ENCODE assay signal across 8 cellular contexts in genomic region chr1:156725683-156726280, GRCh38. TPM values are rescaled to one million over a fixed set of nuclear protein-coding genes. Genes with fewer than 3 reads are reported as not detected.
A peak's percentile ranks its signal among the peaks of the same experiment; 100 is the strongest.
DNase-seq lines count a peak whose midpoint lies in the region; ATAC-seq and TF ChIP-seq lines count a peak whose summit lies in the region.

No MANE protein-coding gene starts in this region.

- H3K27me3 ChIP-seq in ACC112 (ENCODE audit: insufficient read depth, low read length) = no peaks in the 10 kb centered on the region
- H3K27me3 ChIP-seq in fibroblast of lung (ENCODE audit: control insufficient read depth, insufficient read depth, low read length) = no peaks in the 10 kb centered on the region

- POLR2A ChIA-PET in naive thymus-derived CD8-positive, alpha-beta T cell (lab: Charles Lee) = interaction anchor here (0.5 to 5.9 kb wide), 8 partner anchors 15 to 149 kb away, joined by 3 to 48 read pairs (median 18); partner anchors contain the start of genes CRABP2, HDGF, MRPL24 and PRCC

- no peaks in the 10 kb centered on the region for H3K27me3 Mint-ChIP-seq in naive thymus-derived CD8-positive, alpha-beta T cell

- peaks cover 66% of the 10 kb centered on the region for H3K79me2 ChIP-seq in ACC112 (ENCODE audit: control insufficient read depth, insufficient read depth, low read length, unreplicated experiment)
- H3K79me2 ChIP-seq in fibroblast of lung (ENCODE audit: control insufficient read depth, insufficient read depth, low read length) = peaks cover 57% of the 10 kb centered on the region

- H3K27ac Mint-ChIP-seq in naive thymus-derived CD8-positive, alpha-beta T cell = no peak overlapping the region

- H3K4me1 Mint-ChIP-seq in naive thymus-derived CD8-positive, alpha-beta T cell = peaks cover 14 to 33% (median 24%) of the 10 kb centered on the region in 4 donors

- peak overlapping the region; percentile 100 for H3K4me3 ChIP-seq in ACC112 (ENCODE audit: low read depth, low read length)
- H3K4me3 ChIP-seq in fibroblast of lung (replicated peaks in 1 of 4; ENCODE audit: control extremely low read depth in 1 of 4, insufficient read depth in 1 of 4, low read depth in 3 of 4, low read length in 4 of 4) = peak overlapping the region; percentile 48 to 95 (median 88)

- no peaks in the 10 kb centered on the region for H4K20me1 ChIP-seq in fibroblast of lung (ENCODE audit: control insufficient read depth, extremely low read depth, insufficient read depth, low read length)

- H3K9ac ChIP-seq in fibroblast of lung (ENCODE audit: insufficient read depth, low read length) = no peak overlapping the region

- H3K4me1 ChIP-seq in ACC112 (ENCODE audit: control insufficient read depth, insufficient read depth, low read length, unreplicated experiment) (peaks cover 34% of the 10 kb centered on the region), fibroblast of lung (ENCODE audit: control insufficient read depth, extremely low read depth, insufficient read depth, low read length) (peaks cover 24% of the 10 kb centered on the region)

- H2AFZ ChIP-seq in ACC112 (ENCODE audit: low read length, unreplicated experiment) (no peak overlapping the region), fibroblast of lung (ENCODE audit: low read length) (no peak overlapping the region)

- H3K9me3 Mint-ChIP-seq in naive thymus-derived CD8-positive, alpha-beta T cell = no peaks in the 10 kb centered on the region

- in situ Hi-C loops in KBM-7 (cut with MboI; ENCODE audit: low pct_unique_long_range_greater_than_20kb, low sequenced_read_pairs) = no loop called here

- TF ChIP-seq CTCF in fibroblast of lung (conservative IDR thresholded peaks at IDR 0.05 in 1 of 2, IDR thresholded peaks at IDR 0.05 in 1 of 2; ENCODE audit: low read depth in 1 of 2, low read length in 2 of 2) = peak; percentile 88 to 96

- DNase-seq in KBM-7 (peak; percentile 97), fibroblast of lung (ENCODE audit: low read depth in 2 of 2) (peak; percentile 76 to 92)
- DNase-seq in activated T-cell treated with anti-CD3 and anti-CD28 coated beads, Interleukin-2, amount 50 U/mL, for 48 hours = peak; percentile 86 to 87
- DNase-seq in naive thymus-derived CD8-positive, alpha-beta T cell = peak; percentile 56 to 88 (median 78)
- DNase-seq in stimulated activated CD8-positive, alpha-beta memory T cell treated with anti-CD3 and anti-CD28 coated beads, Interleukin-7, amount 100 ng/mL, for 48 hours (ENCODE audit: extremely low read depth in 1 of 2, low read depth in 1 of 2) = peak; percentile 49 to 71

- H3K4me3 Mint-ChIP-seq in naive thymus-derived CD8-positive, alpha-beta T cell = no peak overlapping the region

- peaks cover 6 to 40% (median 11%) of the 10 kb centered on the region in 3 donors for H3K36me3 Mint-ChIP-seq in naive thymus-derived CD8-positive, alpha-beta T cell

- H3K36me3 ChIP-seq in ACC112 (ENCODE audit: insufficient read depth, low read length) (peaks cover 16% of the 10 kb centered on the region; the same call in 1 of the 2 replicates), fibroblast of lung (ENCODE audit: control insufficient read depth, insufficient read depth, low read length) (peaks cover 17% of the 10 kb centered on the region)

- H3K4me2 ChIP-seq in fibroblast of lung (ENCODE audit: extremely low read depth, insufficient read depth, low read length) = peak overlapping the region; percentile 97

- peak; percentile 38 for ATAC-seq in GM18520 (IDR thresholded peaks at IDR 0.05; ENCODE audit: unreplicated experiment)
- ATAC-seq in naive thymus-derived CD8-positive, alpha-beta T cell = peak in 1 of 2 donors; percentile 27

- H3K9me3 ChIP-seq in fibroblast of lung (ENCODE audit: control insufficient read depth, insufficient read depth, low read depth, low read length) = no peaks in the 10 kb centered on the region

- no peak overlapping the region for H3K27ac ChIP-seq in ACC112 (ENCODE audit: low read depth, low read length)
- H3K27ac ChIP-seq in fibroblast of lung (ENCODE audit: insufficient read depth, low read length) = no peak overlapping the region

TF ChIP-seq in PFSK-1, 5 proteins besides CTCF, POLR2A, EP300 and RAD21:
- TF ChIP-seq TAF1 (IDR thresholded peaks at IDR 0.05; ENCODE audit: borderline replicate concordance, insufficient read depth, low read length) = peak; percentile 67; the same call in 1 of the 2 replicates
- peak; percentile 28; the same call in 1 of the 2 replicates for TF ChIP-seq POLR2AphosphoS5 (IDR thresholded peaks at IDR 0.05; ENCODE audit: low read depth, low read length)
- no peak for TF ChIP-seq FOXP2 (optimal IDR thresholded peaks at IDR 0.05; ENCODE audit: borderline replicate concordance, extremely low read depth, extremely low read length, insufficient read depth)

RNA-seq across cellular contexts. Expression of gene METTL25B, which starts 2.5 kb away (rescaled TPM):
- 24.8 TPM for polyA plus RNA-seq in PFSK-1 (2012; ENCODE audit: insufficient read length, low read depth)
- 12.6 and 17.3 TPM in 2 replicates for total RNA-seq in fibroblast of lung
- 5.5 and 6.4 TPM in 2 replicates for polyA plus RNA-seq in fibroblast of lung
- polyA plus RNA-seq in fibroblast of lung (2012) = 8.4 and 10.4 TPM in 2 replicates
- polyA minus RNA-seq in fibroblast of lung (ENCODE audit: low replicate concordance) = 13.9 and 23.2 TPM in 2 replicates
- total RNA-seq in naive thymus-derived CD8-positive, alpha-beta T cell = 10 to 100 TPM; 33.6 to 39.3 TPM
- 1 to 10 TPM; 2.3 to 6.7 (median 5.6) TPM for polyA plus RNA-seq in naive thymus-derived CD8-positive, alpha-beta T cell

RNA-seq across cellular contexts. Expression of gene ISG20L2, which starts 2.8 kb away (rescaled TPM):
- 18.2 TPM for polyA plus RNA-seq in PFSK-1 (2012; ENCODE audit: insufficient read length, low read depth)
- 5.4 and 5.8 TPM in 2 replicates for total RNA-seq in fibroblast of lung
- 23.6 and 29.9 TPM in 2 replicates for polyA plus RNA-seq in fibroblast of lung
- polyA plus RNA-seq in fibroblast of lung (2012) = 17.3 and 18.9 TPM in 2 replicates
- polyA minus RNA-seq in fibroblast of lung (ENCODE audit: low replicate concordance) = 64.3 and 80.6 TPM in 2 replicates
- 10 to 100 TPM; 45.0 to 50.3 TPM for total RNA-seq in naive thymus-derived CD8-positive, alpha-beta T cell
- 10 to 100 TPM; 20.0 to 23.4 (median 20.7) TPM for polyA plus RNA-seq in naive thymus-derived CD8-positive, alpha-beta T cell

RNA-seq across cellular contexts. Expression of gene MRPL24, which starts 15.1 kb away (rescaled TPM):
- 145 TPM for polyA plus RNA-seq in PFSK-1 (2012; ENCODE audit: insufficient read length, low read depth)
- total RNA-seq in fibroblast of lung = 39.8 and 58.8 TPM in 2 replicates
- 67.2 and 108 TPM in 2 replicates for polyA plus RNA-seq in fibroblast of lung
- 84.6 and 128 TPM in 2 replicates for polyA plus RNA-seq in fibroblast of lung (2012)
- 49.8 and 84.4 TPM in 2 replicates for polyA minus RNA-seq in fibroblast of lung (ENCODE audit: low replicate concordance)
- 10 to 100 TPM; 49.7 to 56.9 TPM for total RNA-seq in naive thymus-derived CD8-positive, alpha-beta T cell
- polyA plus RNA-seq in naive thymus-derived CD8-positive, alpha-beta T cell = 100 to 1,000 TPM in 2 of 3 donors, 10 to 100 TPM in 1; 98.6 to 109 (median 103) TPM

RNA-seq across cellular contexts. Expression of gene CRABP2, which starts 20.4 kb away (rescaled TPM):
- 1.0 TPM for polyA plus RNA-seq in PFSK-1 (2012; ENCODE audit: insufficient read length, low read depth)
- 33.4 and 70.4 TPM in 2 replicates for total RNA-seq in fibroblast of lung
- polyA plus RNA-seq in fibroblast of lung = 48.9 and 184 TPM in 2 replicates
- 130 and 416 TPM in 2 replicates for polyA plus RNA-seq in fibroblast of lung (2012)
- 25.3 and 53.9 TPM in 2 replicates for polyA minus RNA-seq in fibroblast of lung (ENCODE audit: low replicate concordance)
- 1 to 10 TPM in 1 of 2 experiments, under 1 TPM in 1; 0.44 to 2.9 TPM for total RNA-seq in naive thymus-derived CD8-positive, alpha-beta T cell
- polyA plus RNA-seq in naive thymus-derived CD8-positive, alpha-beta T cell = not detected

RNA-seq across cellular contexts. Expression of gene HDGF, which starts 25.7 kb away (rescaled TPM):
- 202 TPM for polyA plus RNA-seq in PFSK-1 (2012; ENCODE audit: insufficient read length, low read depth)
- 108 and 138 TPM in 2 replicates for total RNA-seq in fibroblast of lung
- 99.1 and 126 TPM in 2 replicates for polyA plus RNA-seq in fibroblast of lung
- polyA plus RNA-seq in fibroblast of lung (2012) = 169 and 241 TPM in 2 replicates
- polyA minus RNA-seq in fibroblast of lung (ENCODE audit: low replicate concordance) = 156 and 196 TPM in 2 replicates
- 100 to 1,000 TPM in 1 of 2 experiments, 10 to 100 TPM in 1; 95.4 to 103 TPM for total RNA-seq in naive thymus-derived CD8-positive, alpha-beta T cell
- polyA plus RNA-seq in naive thymus-derived CD8-positive, alpha-beta T cell = 10 to 100 TPM; 25.0 to 50.1 (median 41.3) TPM
